2 cellular contexts compared by ENCODE assay signal in the genomic region with DNA sequence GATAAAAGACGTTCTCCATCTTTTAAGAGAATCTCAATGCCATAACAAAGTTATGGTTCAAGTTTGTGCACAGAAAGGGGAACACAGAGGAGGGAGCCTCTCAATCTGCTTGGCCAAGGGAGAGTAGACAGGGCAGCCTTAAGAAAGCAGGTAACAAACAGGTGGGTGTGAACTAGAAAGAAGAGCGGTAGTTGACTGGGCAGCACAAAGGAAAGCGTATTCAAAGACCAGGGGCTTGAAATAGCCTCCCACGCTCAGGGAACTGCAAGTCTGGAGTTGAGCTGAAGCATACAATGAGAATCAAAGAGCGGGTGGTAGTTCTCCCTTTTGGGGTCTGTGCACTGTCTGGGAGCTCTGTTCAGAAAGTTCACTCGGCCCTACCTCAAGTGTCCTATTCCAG.
TF ChIP-seq lines count a peak whose summit lies in the region.

No MANE protein-coding gene starts in this region.

TF ChIP-seq in IMR-90, 13 proteins besides CTCF, POLR2A, EP300 and RAD21 (continued from another document):
- TF ChIP-seq RCOR1 (IDR thresholded peaks at IDR 0.05; ENCODE audit: insufficient replicate concordance, low read length) (no peak), MXI1 (IDR thresholded peaks at IDR 0.05; ENCODE audit: borderline replicate concordance, low read depth, low read length) (no peak), MAFK (IDR thresholded peaks at IDR 0.05; ENCODE audit: low read depth, low read length) (no peak), BHLHE40 (IDR thresholded peaks at IDR 0.05; ENCODE audit: low read depth, low read length) (no peak)
- TF ChIP-seq, protein P1, sequence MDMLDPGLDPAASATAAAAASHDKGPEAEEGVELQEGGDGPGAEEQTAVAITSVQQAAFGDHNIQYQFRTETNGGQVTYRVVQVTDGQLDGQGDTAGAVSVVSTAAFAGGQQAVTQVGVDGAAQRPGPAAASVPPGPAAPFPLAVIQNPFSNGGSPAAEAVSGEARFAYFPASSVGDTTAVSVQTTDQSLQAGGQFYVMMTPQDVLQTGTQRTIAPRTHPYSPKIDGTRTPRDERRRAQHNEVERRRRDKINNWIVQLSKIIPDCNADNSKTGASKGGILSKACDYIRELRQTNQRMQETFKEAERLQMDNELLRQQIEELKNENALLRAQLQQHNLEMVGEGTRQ (IDR thresholded peaks at IDR 0.05; ENCODE audit: low read depth, low read length): no peak
- TF ChIP-seq, protein P2, sequence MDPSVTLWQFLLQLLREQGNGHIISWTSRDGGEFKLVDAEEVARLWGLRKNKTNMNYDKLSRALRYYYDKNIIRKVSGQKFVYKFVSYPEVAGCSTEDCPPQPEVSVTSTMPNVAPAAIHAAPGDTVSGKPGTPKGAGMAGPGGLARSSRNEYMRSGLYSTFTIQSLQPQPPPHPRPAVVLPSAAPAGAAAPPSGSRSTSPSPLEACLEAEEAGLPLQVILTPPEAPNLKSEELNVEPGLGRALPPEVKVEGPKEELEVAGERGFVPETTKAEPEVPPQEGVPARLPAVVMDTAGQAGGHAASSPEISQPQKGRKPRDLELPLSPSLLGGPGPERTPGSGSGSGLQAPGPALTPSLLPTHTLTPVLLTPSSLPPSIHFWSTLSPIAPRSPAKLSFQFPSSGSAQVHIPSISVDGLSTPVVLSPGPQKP (IDR thresholded peaks at IDR 0.05; ENCODE audit: borderline replicate concordance, low read depth, low read length): no peak

TF ChIP-seq in WTC11, 78 proteins besides CTCF, POLR2A, EP300 and RAD21 (continued from another document):
- TF ChIP-seq, protein P3, sequence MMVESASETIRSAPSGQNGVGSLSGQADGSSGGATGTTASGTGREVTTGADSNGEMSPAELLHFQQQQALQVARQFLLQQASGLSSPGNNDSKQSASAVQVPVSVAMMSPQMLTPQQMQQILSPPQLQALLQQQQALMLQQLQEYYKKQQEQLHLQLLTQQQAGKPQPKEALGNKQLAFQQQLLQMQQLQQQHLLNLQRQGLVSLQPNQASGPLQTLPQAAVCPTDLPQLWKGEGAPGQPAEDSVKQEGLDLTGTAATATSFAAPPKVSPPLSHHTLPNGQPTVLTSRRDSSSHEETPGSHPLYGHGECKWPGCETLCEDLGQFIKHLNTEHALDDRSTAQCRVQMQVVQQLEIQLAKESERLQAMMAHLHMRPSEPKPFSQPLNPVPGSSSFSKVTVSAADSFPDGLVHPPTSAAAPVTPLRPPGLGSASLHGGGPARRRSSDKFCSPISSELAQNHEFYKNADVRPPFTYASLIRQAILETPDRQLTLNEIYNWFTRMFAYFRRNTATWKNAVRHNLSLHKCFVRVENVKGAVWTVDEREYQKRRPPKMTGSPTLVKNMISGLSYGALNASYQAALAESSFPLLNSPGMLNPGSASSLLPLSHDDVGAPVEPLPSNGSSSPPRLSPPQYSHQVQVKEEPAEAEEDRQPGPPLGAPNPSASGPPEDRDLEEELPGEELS (CRISPR knock-in tag; IDR thresholded peaks at IDR 0.05): no peak
- TF ChIP-seq ZMAT4 (CRISPR knock-in tag; IDR thresholded peaks at IDR 0.05) (no peak), IRF2 (CRISPR knock-in tag; IDR thresholded peaks at IDR 0.05; ENCODE audit: borderline replicate concordance, low read depth) (no peak), NR1H2 (CRISPR knock-in tag; IDR thresholded peaks at IDR 0.05) (no peak), FOXK1 (CRISPR knock-in tag; IDR thresholded peaks at IDR 0.05) (no peak), MXD4 (CRISPR knock-in tag; IDR thresholded peaks at IDR 0.05; ENCODE audit: borderline replicate concordance) (no peak), JUN (CRISPR knock-in tag; IDR thresholded peaks at IDR 0.05) (no peak), TEAD1 (CRISPR knock-in tag; IDR thresholded peaks at IDR 0.05) (no peak), PRDM15 (CRISPR knock-in tag; IDR thresholded peaks at IDR 0.05) (no peak), ZNF317 (CRISPR knock-in tag; IDR thresholded peaks at IDR 0.05; ENCODE audit: borderline replicate concordance, low read depth) (no peak)
- TF ChIP-seq, protein P4, sequence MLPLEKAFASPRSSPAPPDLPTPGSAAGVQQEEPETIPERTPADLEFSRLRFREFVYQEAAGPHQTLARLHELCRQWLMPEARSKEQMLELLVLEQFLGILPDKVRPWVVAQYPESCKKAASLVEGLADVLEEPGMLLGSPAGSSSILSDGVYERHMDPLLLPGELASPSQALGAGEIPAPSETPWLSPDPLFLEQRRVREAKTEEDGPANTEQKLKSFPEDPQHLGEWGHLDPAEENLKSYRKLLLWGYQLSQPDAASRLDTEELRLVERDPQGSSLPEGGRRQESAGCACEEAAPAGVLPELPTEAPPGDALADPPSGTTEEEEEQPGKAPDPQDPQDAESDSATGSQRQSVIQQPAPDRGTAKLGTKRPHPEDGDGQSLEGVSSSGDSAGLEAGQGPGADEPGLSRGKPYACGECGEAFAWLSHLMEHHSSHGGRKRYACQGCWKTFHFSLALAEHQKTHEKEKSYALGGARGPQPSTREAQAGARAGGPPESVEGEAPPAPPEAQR (CRISPR knock-in tag; IDR thresholded peaks at IDR 0.05): no peak
- TF ChIP-seq, protein P5, sequence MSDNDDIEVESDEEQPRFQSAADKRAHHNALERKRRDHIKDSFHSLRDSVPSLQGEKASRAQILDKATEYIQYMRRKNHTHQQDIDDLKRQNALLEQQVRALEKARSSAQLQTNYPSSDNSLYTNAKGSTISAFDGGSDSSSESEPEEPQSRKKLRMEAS (CRISPR knock-in tag; IDR thresholded peaks at IDR 0.05): no peak
